ENCODE assay signal across 25 cellular contexts in the genomic region with DNA sequence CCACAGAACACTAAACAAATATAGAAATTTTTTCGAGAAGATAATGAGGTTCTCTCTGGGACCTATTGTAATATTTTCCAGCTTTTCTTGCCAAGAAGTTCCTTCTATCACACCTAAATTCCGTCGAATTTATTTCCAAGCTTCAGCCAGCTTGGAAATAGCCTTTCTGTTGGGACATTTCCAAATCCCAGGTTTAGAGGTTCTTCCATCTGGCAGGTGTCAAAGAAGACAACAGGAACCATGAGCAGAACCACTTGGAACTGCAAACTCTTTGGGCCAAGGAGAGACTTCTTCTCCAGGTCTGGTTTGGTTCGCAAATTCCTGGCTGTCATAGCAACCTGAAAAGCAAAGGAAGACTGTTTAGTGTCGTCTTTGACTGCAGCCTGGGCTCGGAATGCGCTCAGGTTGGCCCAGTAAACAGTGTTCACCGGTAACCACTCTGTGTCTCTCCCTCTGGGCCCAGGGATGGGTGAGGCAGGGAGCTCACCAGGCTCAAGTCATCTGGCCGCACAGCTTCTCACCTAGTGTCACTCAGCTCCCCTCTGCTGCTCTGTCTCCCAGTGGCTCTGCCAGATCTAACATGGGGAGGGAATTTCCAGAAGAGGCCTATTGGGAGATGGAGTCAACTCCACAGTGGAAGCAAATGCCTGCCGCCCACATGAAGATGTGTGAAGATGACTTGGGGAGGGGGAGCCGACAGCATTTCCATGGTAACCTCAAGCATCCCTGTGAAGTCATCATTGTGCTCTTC. TPM values are rescaled to one million over a fixed set of nuclear protein-coding genes. Genes with fewer than 3 reads are reported as not detected.
A peak's percentile ranks its signal among the peaks of the same experiment; 100 is the strongest.
DNase-seq lines count a peak whose midpoint lies in the region; ATAC-seq and TF ChIP-seq lines count a peak whose summit lies in the region.
"Had no signal": no experiment of that assay in that cellular context is flagged by ENCODE, and none has a peak within 500 bp of the region (broad histone marks: within the 10 kb centered on the region; RNA-seq: fewer than 3 reads in every experiment).

No MANE protein-coding gene starts in this region.

- no peaks in the 10 kb centered on the region for H3K79me1 ChIP-seq in neuronal stem cell (ENCODE audit: low read depth, low read length)

- ATAC-seq in gastroesophageal sphincter (peak; percentile 71), HG03175 (IDR thresholded peaks at IDR 0.05; ENCODE audit: unreplicated experiment) (no peak)
- ATAC-seq: activated T-helper 17 cell treated with anti-CD3 and anti-CD28 coated beads, Interleukin-2, amount 50 U/mL, for 72 hours; effector memory CD8-positive, alpha-beta T cell; HCT116; left cardiac atrium; stimulated activated effector memory CD8-positive, alpha-beta T cell treated with anti-CD3 and anti-CD28 coated beads, Interleukin-12 subunit alpha, Interleukin-12 subunit beta, amount 100 ng/mL, for 72 hours; T-helper 17 cell; upper lobe of right lung had no signal

- no peak for TF ChIP-seq EP300 in SK-N-SH (IDR thresholded peaks at IDR 0.05; ENCODE audit: borderline replicate concordance in 1 of 2, low read depth in 1 of 2, low read length in 1 of 2)
- no peak for TF ChIP-seq EP300 in gastroesophageal sphincter (IDR thresholded peaks at IDR 0.05)

- H3K4me3 ChIP-seq in Caco-2 (ENCODE audit: low read depth, low read length) (no peak overlapping the region), SK-N-SH (ENCODE audit: low read depth in 2 of 2, low read length in 1 of 2) (no peak overlapping the region), gastroesophageal sphincter (no peak overlapping the region), neuronal stem cell (ENCODE audit: low read length in 2 of 2) (no peak overlapping the region)
- H3K4me3 ChIP-seq: upper lobe of right lung had no signal

- H2BK15ac ChIP-seq in neuronal stem cell (ENCODE audit: low read length), result no peak overlapping the region

- H2AK5ac ChIP-seq in neuronal stem cell (ENCODE audit: low read depth, low read length), result no peak overlapping the region

- TF ChIP-seq POLR2A in gastroesophageal sphincter (IDR thresholded peaks at IDR 0.05), result no peak

- TF ChIP-seq CTCF in Caco-2 (IDR thresholded peaks at IDR 0.05; ENCODE audit: insufficient read depth in 1 of 2, low read depth in 1 of 2, low read length in 1 of 2, severe bottlenecking in 1 of 2, unreplicated experiment in 1 of 2) (no peak), SK-N-SH (IDR thresholded peaks at IDR 0.05) (no peak), gastroesophageal sphincter (IDR thresholded peaks at IDR 0.05) (no peak)

- CTCF ChIA-PET in Caco-2 (lab: Charles Lee), result no interaction called here
- CTCF ChIA-PET in SK-N-SH (lab: Yijun Ruan, JAX), result interaction anchor here (1.0 to 1.7 kb wide), 5 partner anchors 27 to 104 kb away, joined by 3 to 9 read pairs (median 3); no protein-coding TSS in a partner anchor

- peak overlapping the region; percentile 76 for H3K27ac Mint-ChIP-seq in Caco-2 (ENCODE audit: unreplicated experiment)
- H3K27ac Mint-ChIP-seq: activated T-helper 17 cell treated with anti-CD3 and anti-CD28 coated beads, Interleukin-2, amount 50 U/mL, for 72 hours; effector memory CD8-positive, alpha-beta T cell; progenitor cell of endocrine pancreas; stimulated activated effector memory CD8-positive, alpha-beta T cell treated with anti-CD3 and anti-CD28 coated beads, Interleukin-12 subunit alpha, Interleukin-12 subunit beta, amount 100 ng/mL, for 72 hours; T-helper 17 cell had no signal

- H3K4ac ChIP-seq in neuronal stem cell (ENCODE audit: low read length), result no peak overlapping the region

- H4K91ac ChIP-seq in neuronal stem cell (ENCODE audit: low read depth, low read length, poor library complexity), result no peak overlapping the region

- H2BK120ac ChIP-seq in neuronal stem cell (ENCODE audit: low read depth, low read length), result no peak overlapping the region

- POLR2A ChIA-PET in Caco-2 (lab: Charles Lee) (no interaction called here), SK-N-SH (lab: Yijun Ruan, JAX) (no interaction called here)

- no peak overlapping the region for H2BK5ac ChIP-seq in neuronal stem cell (ENCODE audit: low read length)

- H4K20me1 ChIP-seq in SK-N-SH (ENCODE audit: insufficient read depth), result no peaks in the 10 kb centered on the region

- H3K9me3 ChIP-seq in Caco-2 (no peaks in the 10 kb centered on the region), SK-N-SH (no peaks in the 10 kb centered on the region), gastroesophageal sphincter (no peaks in the 10 kb centered on the region), neuronal stem cell (replicated peaks in 1 of 2; ENCODE audit: control insufficient read depth in 2 of 2, insufficient read depth in 1 of 2, low read depth in 1 of 2, low read length in 2 of 2) (no peaks in the 10 kb centered on the region)
- H3K9me3 ChIP-seq: upper lobe of right lung had no signal

- H3K27me3 ChIP-seq in Caco-2 (replicated peaks; ENCODE audit: control insufficient read depth, insufficient read depth, low read length) (no peaks in the 10 kb centered on the region), SK-N-SH (ENCODE audit: insufficient read depth) (no peaks in the 10 kb centered on the region), gastroesophageal sphincter (no peaks in the 10 kb centered on the region), neuronal stem cell (ENCODE audit: control insufficient read depth in 3 of 3, insufficient read depth in 3 of 3, low read depth in 1 of 3, low read length in 3 of 3) (no peaks in the 10 kb centered on the region)
- H3K27me3 ChIP-seq: upper lobe of right lung had no signal

- no peaks in the 10 kb centered on the region for H3K4me1 Mint-ChIP-seq in Caco-2 (ENCODE audit: low read depth, unreplicated experiment)
- H3K4me1 Mint-ChIP-seq: activated T-helper 17 cell treated with anti-CD3 and anti-CD28 coated beads, Interleukin-2, amount 50 U/mL, for 72 hours; stimulated activated effector memory CD8-positive, alpha-beta T cell treated with anti-CD3 and anti-CD28 coated beads, Interleukin-12 subunit alpha, Interleukin-12 subunit beta, amount 100 ng/mL, for 72 hours; T-helper 17 cell had no signal

- H3K18ac ChIP-seq in neuronal stem cell (ENCODE audit: low read length), result peak overlapping the region; percentile 90

- TF ChIP-seq RAD21 in SK-N-SH (IDR thresholded peaks at IDR 0.05; ENCODE audit: low read length), result no peak

- intact Hi-C loops in Caco-2 (cut with micrococcal nuclease; ENCODE audit: unreplicated experiment), result no loop called here

- H3K4me2 ChIP-seq in SK-N-SH, result no peak overlapping the region
- H3K4me2 ChIP-seq in neuronal stem cell (ENCODE audit: insufficient read depth, low read length, poor library complexity, severe bottlenecking), result peak overlapping the region; percentile 13

- WGBS in SK-N-SH (ENCODE audit: low lambda C conversion rate), result 76% methylated on average over 10 of the region's 11 CpGs
- 6 to 25% methylated on average over 5 of the region's 11 CpGs for WGBS in gastroesophageal sphincter (ENCODE audit: low coverage in 1 of 2), 2 donors
- no CpG with 5 or more reads among the region's 11 CpGs for WGBS in neuronal stem cell (ENCODE audit: extremely low coverage in 2 of 2, insufficient read length in 2 of 2, insufficient replicate concordance in 1 of 2), 2 donors

- DNase-seq in Caco-2 (peak; percentile 65 to 77), SK-N-SH (no peak), neuronal stem cell (ENCODE audit: low spot score) (peak; percentile 33), NCI-H446 (lab: John Stamatoyannopoulos, UW) (no peak), NK-92 (lab: John Stamatoyannopoulos, UW; ENCODE audit: unreplicated experiment) (no peak), NCI-H226 (no peak)
- DNase-seq: activated CD4-positive, CD25-positive, alpha-beta regulatory T cell; activated CD8-positive, alpha-beta memory T cell treated with anti-CD3 and anti-CD28 coated beads for 24 hours; central memory CD4-positive, alpha-beta T cell; DMS79; effector memory CD8-positive, alpha-beta T cell; hippocampal formation; left cardiac atrium; NCI-H1694 treated with DMSO at 0.1 percent for 48 hours; Right ventricle myocardium superior; stimulated activated CD4-positive, alpha-beta T cell treated with anti-CD3 and anti-CD28 coated beads, Interleukin-12 subunit alpha, Interleukin-12 subunit beta, amount 100 ng/mL, for 4 hours; T-helper 17 cell; upper lobe of right lung had no signal

- no peak overlapping the region for H3K9ac ChIP-seq in SK-N-SH
- no peak overlapping the region for H3K9ac ChIP-seq in neuronal stem cell (ENCODE audit: low read depth, low read length, poor library complexity)

- H3K9me2 ChIP-seq in SK-N-SH, result no peaks in the 10 kb centered on the region

- H3K27me3 Mint-ChIP-seq in Caco-2 (ENCODE audit: insufficient read depth, unreplicated experiment), result no peaks in the 10 kb centered on the region

- H3K4me3 Mint-ChIP-seq in Caco-2 (ENCODE audit: unreplicated experiment), result no peak overlapping the region
- H3K4me3 Mint-ChIP-seq: activated T-helper 17 cell treated with anti-CD3 and anti-CD28 coated beads, Interleukin-2, amount 50 U/mL, for 72 hours; effector memory CD8-positive, alpha-beta T cell; stimulated activated effector memory CD8-positive, alpha-beta T cell treated with anti-CD3 and anti-CD28 coated beads, Interleukin-12 subunit alpha, Interleukin-12 subunit beta, amount 100 ng/mL, for 72 hours; T-helper 17 cell had no signal

- H2BK12ac ChIP-seq in neuronal stem cell (ENCODE audit: low read length), result no peak overlapping the region

- H3K9me3 Mint-ChIP-seq in Caco-2 (ENCODE audit: unreplicated experiment), result no peaks in the 10 kb centered on the region
- H3K9me3 Mint-ChIP-seq: activated T-helper 17 cell treated with anti-CD3 and anti-CD28 coated beads, Interleukin-2, amount 50 U/mL, for 72 hours; effector memory CD8-positive, alpha-beta T cell; stimulated activated effector memory CD8-positive, alpha-beta T cell treated with anti-CD3 and anti-CD28 coated beads, Interleukin-12 subunit alpha, Interleukin-12 subunit beta, amount 100 ng/mL, for 72 hours had no signal

- no peaks in the 10 kb centered on the region for H3K36me3 ChIP-seq in Caco-2 (ENCODE audit: control insufficient read depth, insufficient read depth, low read length)
- H3K36me3 ChIP-seq in SK-N-SH (replicated peaks in 1 of 2; ENCODE audit: control insufficient read depth in 1 of 2, insufficient read depth in 2 of 2, low read length in 1 of 2), result no peaks in the 10 kb centered on the region
- H3K36me3 ChIP-seq in gastroesophageal sphincter, result no peaks in the 10 kb centered on the region
- no peaks in the 10 kb centered on the region for H3K36me3 ChIP-seq in neuronal stem cell (replicated peaks in 1 of 2; ENCODE audit: control insufficient read depth in 2 of 2, insufficient read depth in 2 of 2, low read length in 2 of 2)
- H3K36me3 ChIP-seq: upper lobe of right lung had no signal

- peak overlapping the region; percentile 50 for H3K14ac ChIP-seq in neuronal stem cell (ENCODE audit: low read length)

- H3K4me1 ChIP-seq in Caco-2 (peaks cover 7% of the 10 kb centered on the region; the same call in 1 of the 2 replicates), SK-N-SH (ENCODE audit: control insufficient read depth in 1 of 2, insufficient read depth in 2 of 2, low read depth in 1 of 2, low read length in 1 of 2) (peaks cover 22 to 38% of the 10 kb centered on the region in 2 experiments), gastroesophageal sphincter (peaks cover 2 to 75% (median 11%) of the 10 kb centered on the region in 3 donors), neuronal stem cell (ENCODE audit: control insufficient read depth in 2 of 2, insufficient read depth in 1 of 2, low read depth in 1 of 2, low read length in 2 of 2) (peaks cover 27 to 38% of the 10 kb centered on the region in 2 donors)
- H3K4me1 ChIP-seq: upper lobe of right lung had no signal

- BruUV-seq in Caco-2 (replicated peaks; lab: Mats Ljungman, UMichigan), result no TSS peak

- H3K36me3 Mint-ChIP-seq in Caco-2 (ENCODE audit: insufficient read depth, unreplicated experiment), result no peaks in the 10 kb centered on the region
- H3K36me3 Mint-ChIP-seq: stimulated activated effector memory CD8-positive, alpha-beta T cell treated with anti-CD3 and anti-CD28 coated beads, Interleukin-12 subunit alpha, Interleukin-12 subunit beta, amount 100 ng/mL, for 72 hours had no signal

- H3F3A ChIP-seq in SK-N-SH (replicated peaks; ENCODE audit: insufficient read depth), result peaks cover 9% of the 10 kb centered on the region

- H2AFZ ChIP-seq in SK-N-SH (ENCODE audit: low read depth) (no peak overlapping the region), neuronal stem cell (ENCODE audit: low read length) (peak overlapping the region; percentile 78)

- no peaks in the 10 kb centered on the region for H3K79me2 ChIP-seq in SK-N-SH (ENCODE audit: insufficient read depth)

- no peak overlapping the region for H4K8ac ChIP-seq in neuronal stem cell (ENCODE audit: low read depth, low read length)

- peak overlapping the region; percentile 7 to 15; a peak in 2 of 4 replicates for H3K27ac ChIP-seq in SK-N-SH (ENCODE audit: low read depth in 2 of 2, low read length in 1 of 2)
- H3K27ac ChIP-seq in gastroesophageal sphincter, result peak overlapping the region; percentile 63 to 85 (median 82)
- peak overlapping the region; percentile 59 for H3K27ac ChIP-seq in neuronal stem cell (replicated peaks; ENCODE audit: low read length)
- H3K27ac ChIP-seq: C4-2B, upper lobe of right lung had no signal

- no peak overlapping the region for H3K23ac ChIP-seq in neuronal stem cell (ENCODE audit: low read depth, low read length, poor library complexity)

RNA-seq across cellular contexts. Expression of gene CLMP, which starts 11.8 kb away (rescaled TPM):
- total RNA-seq in Caco-2 (2022) (44.0 and 58.9 TPM in 2 replicates), gastroesophageal sphincter (100 to 1,000 TPM in 3 of 4 donors, 10 to 100 TPM in 1; 89.1 to 274 (median 151) TPM)
- polyA plus RNA-seq in SK-N-SH (2012; rRNA removed), result 61.9 and 85.1 TPM in 2 replicates
- polyA plus RNA-seq in SK-N-SH (2012; cell fraction: cytosol; rRNA removed), result 62.2 and 80.3 TPM in 2 replicates
- polyA plus RNA-seq in SK-N-SH (2012; cell fraction: nucleus; rRNA removed), result 63.2 and 66.2 TPM in 2 replicates
- 3.4 TPM for polyA plus RNA-seq in neuronal stem cell (2013, experiment 1 of 2)
- 3.4 TPM for polyA plus RNA-seq in neuronal stem cell (2013, experiment 2 of 2)

Comparison
In these comparisons a context has a peak if more than half of its experiments do, and no peak if none do; other contexts are left out.
1. DNase-seq: peak in Caco-2 (2 of 2) and neuronal stem cell (single experiment); none in SK-N-SH (single experiment), NCI-H446 (0 of 2), NK-92 (single experiment) and NCI-H226 (single experiment).
2. H3K27ac ChIP-seq: peak in every context shown above with its lines; median percentile 82 in gastroesophageal sphincter; 59 in neuronal stem cell; 11 in SK-N-SH.